12 cellular contexts compared by ENCODE assay signal in the genomic region with DNA sequence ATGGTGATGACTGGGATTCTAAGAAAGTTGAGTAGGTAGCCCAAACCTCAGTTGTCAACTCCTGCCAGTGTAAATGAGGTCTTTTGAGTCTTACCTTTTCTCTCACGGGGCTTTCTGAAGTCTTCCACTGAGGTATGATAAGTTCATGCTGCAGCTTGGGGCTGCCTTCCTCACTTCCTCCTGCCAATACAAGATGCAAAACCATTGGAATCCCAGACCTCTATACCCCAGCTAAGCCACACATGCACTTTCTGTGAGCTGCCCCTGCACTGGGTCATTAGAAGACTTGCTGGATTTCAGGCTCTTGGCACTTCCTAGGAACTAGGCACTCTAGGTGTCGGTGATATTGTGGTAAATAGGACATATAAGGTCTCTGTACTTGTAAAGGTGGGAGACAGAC. TPM values are rescaled to one million over a fixed set of nuclear protein-coding genes. Genes with fewer than 3 reads are reported as not detected.
A peak's percentile ranks its signal among the peaks of the same experiment; 100 is the strongest.
DNase-seq lines count a peak whose midpoint lies in the region; ATAC-seq and TF ChIP-seq lines count a peak whose summit lies in the region.
"Had no signal": no experiment of that assay in that cellular context is flagged by ENCODE, and none has a peak within 500 bp of the region (broad histone marks: within the 10 kb centered on the region; RNA-seq: fewer than 3 reads in every experiment).

No MANE protein-coding gene starts in this region.

- H3K36me3 Mint-ChIP-seq in endodermal cell (ENCODE audit: low read depth) = peaks cover 49% of the 10 kb centered on the region

- H3K4me3 ChIP-seq in cardiac muscle cell (no peak overlapping the region), HUES48 (ENCODE audit: low read depth, low read length) (no peak overlapping the region), endodermal cell (ENCODE audit: low read length) (peak overlapping the region; percentile 90), tibial artery (no peak overlapping the region)

- H3K36me3 ChIP-seq in cardiac muscle cell (no peaks in the 10 kb centered on the region), HUES48 (ENCODE audit: control insufficient read depth, insufficient read depth, low read length) (no peaks in the 10 kb centered on the region), endodermal cell (ENCODE audit: control insufficient read depth, insufficient read depth, low read length) (peaks cover 70% of the 10 kb centered on the region), tibial artery (peaks cover 0 to 8% (median 0%) of the 10 kb centered on the region in 3 donors)
- H3K36me3 ChIP-seq: BE2C had no signal

- H3K27me3 ChIP-seq in cardiac muscle cell = no peaks in the 10 kb centered on the region
- peaks cover 17% of the 10 kb centered on the region for H3K27me3 ChIP-seq in HUES48 (ENCODE audit: control insufficient read depth, insufficient read depth, low read length)
- no peaks in the 10 kb centered on the region for H3K27me3 ChIP-seq in endodermal cell (ENCODE audit: control insufficient read depth, insufficient read depth, low read length, poor library complexity, severe bottlenecking)
- H3K27me3 ChIP-seq in tibial artery = no peaks in the 10 kb centered on the region

- H3K9me3 ChIP-seq in cardiac muscle cell (ENCODE audit: low read depth) = no peaks in the 10 kb centered on the region
- no peaks in the 10 kb centered on the region for H3K9me3 ChIP-seq in HUES48 (ENCODE audit: control insufficient read depth, insufficient read depth, low read length)
- H3K9me3 ChIP-seq in endodermal cell (ENCODE audit: control insufficient read depth, low read length) = no peaks in the 10 kb centered on the region
- no peaks in the 10 kb centered on the region for H3K9me3 ChIP-seq in tibial artery
- H3K9me3 ChIP-seq: BE2C had no signal

- peaks cover 23% of the 10 kb centered on the region for H3K4me1 Mint-ChIP-seq in endodermal cell

- H3K27ac ChIP-seq in cardiac muscle cell = peak overlapping the region; percentile 76
- H3K27ac ChIP-seq in HUES48 (ENCODE audit: low read depth, low read length) = peak overlapping the region; percentile 18
- H3K27ac ChIP-seq in endodermal cell (ENCODE audit: low read depth, low read length) = no peak overlapping the region
- H3K27ac ChIP-seq in tibial artery = peak overlapping the region; percentile 10 to 45

- H3K9ac ChIP-seq in HUES48 (ENCODE audit: low read depth, low read length) (no peak overlapping the region), endodermal cell (ENCODE audit: extremely low read depth, low read length, poor library complexity, severe bottlenecking) (peak overlapping the region; percentile 94)

- intact Hi-C loops in Right ventricle myocardium inferior (cut with DNase I) = no loop called here
- intact Hi-C loops in tibial artery (cut with DNase I; ENCODE audit: low total_unique reads) = loop anchor here (10.0 kb wide), 1 partner anchor 176 kb away; no protein-coding TSS in a partner anchor
- intact Hi-C loops in posterior vena cava (cut with DNase I) = loop anchor here (5.0 to 10.0 kb wide), 2 partner anchors 34 to 66 kb away; no protein-coding TSS in a partner anchor

- DNase-seq in cardiac muscle cell (ENCODE audit: low read depth in 1 of 2, low spot score in 1 of 2) (no peak), Right ventricle myocardium inferior (ENCODE audit: missing footprints) (no peak), endodermal cell (no peak), tibial artery (no peak), NCI-H1930 (lab: John Stamatoyannopoulos, UW) (no peak), posterior vena cava (ENCODE audit: low spot score) (no peak)
- DNase-seq: amniotic stem cell, BE2C, NCI-H2081, T-helper 9 cell had no signal

- no peak for TF ChIP-seq CTCF in cardiac muscle cell (IDR thresholded peaks at IDR 0.05; ENCODE audit: low read depth, low read length)
- no peak for TF ChIP-seq CTCF in endodermal cell (conservative IDR thresholded peaks at IDR 0.05)
- TF ChIP-seq CTCF in tibial artery (IDR thresholded peaks at IDR 0.05) = no peak

- no peaks in the 10 kb centered on the region for H3K27me3 Mint-ChIP-seq in endodermal cell (ENCODE audit: insufficient read depth)

- peaks cover 3% of the 10 kb centered on the region for H3K4me1 ChIP-seq in cardiac muscle cell (ENCODE audit: low read depth)
- H3K4me1 ChIP-seq in HUES48 (ENCODE audit: control insufficient read depth, insufficient read depth, low read length) = peaks cover 10% of the 10 kb centered on the region; the same call in 1 of the 2 replicates
- peaks cover 11% of the 10 kb centered on the region for H3K4me1 ChIP-seq in endodermal cell (ENCODE audit: control insufficient read depth, insufficient read depth, low read length)
- peaks cover 0 to 40% (median 17%) of the 10 kb centered on the region in 4 donors for H3K4me1 ChIP-seq in tibial artery
- H3K4me1 ChIP-seq: BE2C had no signal

- ATAC-seq in Right ventricle myocardium inferior = no peak
- ATAC-seq in GM19023 (IDR thresholded peaks at IDR 0.05; ENCODE audit: unreplicated experiment) = no peak

- peak overlapping the region; percentile 88 for H3K27ac Mint-ChIP-seq in endodermal cell

- H3K9me3 Mint-ChIP-seq in endodermal cell = no peaks in the 10 kb centered on the region

- H3K4me3 Mint-ChIP-seq in endodermal cell = peak overlapping the region; percentile 12

- WGBS in endodermal cell (ENCODE audit: insufficient coverage in 1 of 2, insufficient read length in 1 of 2), 2 experiments = 85 to 99% methylated on average over 2 of the region's 2 CpGs

RNA-seq across cellular contexts. Expression of a gene that starts 4.8 kb away (rescaled TPM):
- total RNA-seq in cardiac muscle cell = 8.8 and 11.5 TPM in 2 replicates
- 6.5 and 7.2 TPM in 2 replicates for polyA plus RNA-seq in cardiac muscle cell
- total RNA-seq in Right ventricle myocardium inferior = 11.3 TPM
- 100 to 1,000 TPM in 1 of 2 donors, 10 to 100 TPM in 1; 96.1 to 119 TPM for total RNA-seq in endodermal cell
- 46.1 TPM for polyA plus RNA-seq in endodermal cell (2013, experiment 1 of 2)
- polyA plus RNA-seq in endodermal cell (2013, experiment 2 of 2) = 63.4 TPM
- total RNA-seq in posterior vena cava = 10 to 100 TPM; 37.0 to 47.0 TPM
